ENCODE assay signal across 1 cellular context in the genomic region with DNA sequence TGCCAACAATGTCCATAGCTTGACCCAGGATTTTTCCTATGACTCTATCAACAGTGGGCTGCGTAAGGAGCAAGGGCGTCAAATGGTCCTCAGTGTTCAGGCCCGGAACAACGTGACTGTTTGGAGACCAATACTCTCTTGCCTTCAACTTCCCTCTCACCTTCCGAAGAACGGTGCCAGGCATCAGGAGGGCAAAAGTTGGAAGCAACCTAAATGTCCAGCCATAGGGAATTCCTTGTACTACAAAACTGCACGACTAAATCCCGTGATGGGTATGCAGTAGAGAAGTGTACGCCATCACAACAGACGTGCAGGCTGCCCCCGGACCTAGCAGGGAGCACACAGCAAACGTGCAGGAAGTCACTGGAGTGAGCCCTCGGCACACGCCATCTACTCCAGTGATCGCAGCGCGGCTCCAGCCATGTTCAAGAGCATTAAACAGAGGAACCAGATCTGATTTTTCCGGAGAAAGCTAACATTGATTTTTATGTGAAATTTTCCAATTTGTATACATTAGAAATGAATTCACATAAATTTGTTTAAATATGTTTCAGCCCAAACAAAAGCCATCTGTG.
TF ChIP-seq lines count a peak whose summit lies in the region.

No MANE protein-coding gene starts in this region.

TF ChIP-seq in SK-N-SH treated with all-trans-retinoic acid at 6 μM for 48 hours, 23 proteins besides CTCF, POLR2A, EP300 and RAD21 (continued from another document):
- TF ChIP-seq BACH2 (CRISPR knock-in tag; IDR thresholded peaks at IDR 0.05; ENCODE audit: borderline replicate concordance): no peak
- no peak for TF ChIP-seq TCF4 (CRISPR knock-in tag; IDR thresholded peaks at IDR 0.05; ENCODE audit: borderline replicate concordance)
- TF ChIP-seq PPARA (CRISPR knock-in tag; IDR thresholded peaks at IDR 0.05; ENCODE audit: borderline replicate concordance): no peak
- TF ChIP-seq ZC3H10 (CRISPR knock-in tag; IDR thresholded peaks at IDR 0.05): no peak
TF ChIP-seq in SK-N-SH treated with all-trans-retinoic acid at 6 μM for 48 hours: peak in this region for 0.
